In the genomic region with DNA sequence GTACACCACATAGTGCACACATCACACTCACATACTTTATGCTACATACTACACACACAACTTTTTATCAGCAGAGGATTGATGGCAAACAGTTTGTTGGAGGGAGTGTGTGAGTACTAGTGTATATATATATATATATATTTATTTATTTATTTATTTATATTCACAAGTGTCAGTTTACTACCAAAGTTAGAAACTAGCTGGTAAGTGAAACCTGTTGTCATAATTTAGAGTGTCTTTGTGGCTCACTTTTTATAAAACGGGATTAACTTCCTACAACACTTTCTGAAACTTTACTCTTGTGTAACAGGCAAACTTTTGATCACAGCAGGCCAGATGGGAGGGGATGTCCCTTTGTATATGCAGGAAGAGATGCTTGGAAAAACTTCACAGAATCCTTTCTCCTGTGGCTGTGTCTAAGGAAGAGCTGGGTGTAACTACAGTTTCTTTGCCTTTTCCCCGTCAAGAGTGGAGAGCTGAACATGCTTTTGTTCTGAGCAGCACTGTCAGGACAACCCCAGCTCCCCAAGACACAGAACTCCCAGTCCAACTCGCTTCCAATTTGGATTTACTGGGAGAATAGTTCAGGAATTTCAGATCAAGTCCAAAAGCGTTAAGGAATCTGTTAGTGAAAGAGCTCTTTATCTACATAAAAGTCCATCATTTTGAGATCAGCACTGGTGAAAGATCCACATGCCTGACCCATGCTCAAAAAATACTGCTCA, we compare ENCODE assay signal across 1 cellular context.
TF ChIP-seq lines count a peak whose summit lies in the region.

No MANE protein-coding gene starts in this region.

TF ChIP-seq in GM12878, 131 proteins besides CTCF, POLR2A, EP300 and RAD21 (continued from another document):
- TF ChIP-seq, protein P1, sequence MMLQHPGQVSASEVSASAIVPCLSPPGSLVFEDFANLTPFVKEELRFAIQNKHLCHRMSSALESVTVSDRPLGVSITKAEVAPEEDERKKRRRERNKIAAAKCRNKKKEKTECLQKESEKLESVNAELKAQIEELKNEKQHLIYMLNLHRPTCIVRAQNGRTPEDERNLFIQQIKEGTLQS (IDR thresholded peaks at IDR 0.05; ENCODE audit: borderline replicate concordance, extremely low read depth, low read depth, low read length) = no peak
- TF ChIP-seq PAX5 (IDR thresholded peaks at IDR 0.05; ENCODE audit: borderline replicate concordance, low read depth, low read length) (no peak), SIN3A (IDR thresholded peaks at IDR 0.05; ENCODE audit: low read depth, low read length) (no peak)
